2 cellular contexts compared by ENCODE assay signal in genomic region chr17:34980681-34981537, GRCh38.
TF ChIP-seq lines count a peak whose summit lies in the region.

No MANE protein-coding gene starts in this region.

TF ChIP-seq in GM12891, 5 proteins besides CTCF, POLR2A, EP300 and RAD21:
- peak; percentile 10; the same call in 1 of the 2 replicates for TF ChIP-seq SPI1 (IDR thresholded peaks at IDR 0.05; ENCODE audit: low read depth, low read length)
- peak; percentile 32; the same call in 1 of the 2 replicates for TF ChIP-seq POLR2AphosphoS5 (IDR thresholded peaks at IDR 0.05; ENCODE audit: low read depth, low read length)
- no peak for TF ChIP-seq PAX5 (IDR thresholded peaks at IDR 0.05; ENCODE audit: insufficient read depth, low read length, severe bottlenecking)
TF ChIP-seq in GM12891: peak in this region for 2.

TF ChIP-seq in GM12878, 131 proteins besides CTCF, POLR2A, EP300 and RAD21:
- peak in 1 of 2 experiments; percentile 51; a peak in 1 of 3 replicates for TF ChIP-seq EGR1 (IDR thresholded peaks at IDR 0.05; ENCODE audit: borderline replicate concordance in 1 of 2, low read depth in 2 of 2, low read length in 2 of 2)
- TF ChIP-seq ATF7 (IDR thresholded peaks at IDR 0.05; ENCODE audit: low read depth), result no peak
- TF ChIP-seq BACH1 (IDR thresholded peaks at IDR 0.05; ENCODE audit: borderline replicate concordance), result peak; percentile 77
- peak; percentile 66; the same call in 1 of the 2 replicates for TF ChIP-seq NBN (IDR thresholded peaks at IDR 0.05)
- TF ChIP-seq ZNF207 (IDR thresholded peaks at IDR 0.05; ENCODE audit: borderline replicate concordance), result no peak; the same call in 1 of the 2 replicates
- 0 out of 2 replicates have a peak, but pooled peaks have one; percentile 38 for TF ChIP-seq NR2C1 (IDR thresholded peaks at IDR 0.05)
- TF ChIP-seq ATF3 (IDR thresholded peaks at IDR 0.05; ENCODE audit: borderline replicate concordance, extremely low read depth, low read depth, low read length), result no peak
- no peak for TF ChIP-seq SUZ12 (IDR thresholded peaks at IDR 0.05; ENCODE audit: unreplicated experiment)
- 0 out of 2 replicates have a peak, but pooled peaks have one; percentile 49 for TF ChIP-seq CBX5 (IDR thresholded peaks at IDR 0.05; ENCODE audit: low read depth)
- TF ChIP-seq TAF1 (IDR thresholded peaks at IDR 0.05; ENCODE audit: borderline replicate concordance, low read depth, low read length), result peak; percentile 64; the same call in 1 of the 2 replicates
- TF ChIP-seq CREM (IDR thresholded peaks at IDR 0.05; ENCODE audit: low read depth), result peak; percentile 32
- TF ChIP-seq TARDBP (IDR thresholded peaks at IDR 0.05; ENCODE audit: borderline replicate concordance), result no peak
- 0 out of 2 replicates have a peak, but pooled peaks have one; percentile 29 for TF ChIP-seq RCOR1 (conservative IDR thresholded peaks at IDR 0.05; ENCODE audit: low read depth, low read length)
- TF ChIP-seq ZNF687 (IDR thresholded peaks at IDR 0.05), result 0 out of 2 replicates have a peak, but pooled peaks have one; percentile 34
- 0 out of 2 replicates have a peak, but pooled peaks have one; percentile 47 for TF ChIP-seq ZNF217 (IDR thresholded peaks at IDR 0.05)
- peak; percentile 63; the same call in 1 of the 2 replicates for TF ChIP-seq NR2F1 (conservative IDR thresholded peaks at IDR 0.05)
- TF ChIP-seq RELB (IDR thresholded peaks at IDR 0.05; ENCODE audit: low read depth), result peak; percentile 39
- TF ChIP-seq HDGF (IDR thresholded peaks at IDR 0.05), result 0 out of 2 replicates have a peak, but pooled peaks have one; percentile 53
- TF ChIP-seq IKZF2 (IDR thresholded peaks at IDR 0.05), result peak in 1 of 2 experiments; percentile 64; a peak in 1 of 4 replicates
- TF ChIP-seq MYC (IDR thresholded peaks at IDR 0.05; ENCODE audit: insufficient read depth, insufficient read length, insufficient replicate concordance, low read length, severe bottlenecking), result peak; percentile 19
- peak; percentile 12 for TF ChIP-seq RUNX3 (IDR thresholded peaks at IDR 0.05; ENCODE audit: low read length)
- TF ChIP-seq HDAC2 (IDR thresholded peaks at IDR 0.05), result no peak
- peak; percentile 79 for TF ChIP-seq POLR2AphosphoS5 (IDR thresholded peaks at IDR 0.05; ENCODE audit: low read length)
- TF ChIP-seq LARP7 (IDR thresholded peaks at IDR 0.05), result 0 out of 2 replicates have a peak, but pooled peaks have one; percentile 85
- TF ChIP-seq BCLAF1 (IDR thresholded peaks at IDR 0.05), result peak; percentile 56; the same call in 1 of the 2 replicates
- peak; percentile 82; the same call in 1 of the 2 replicates for TF ChIP-seq DPF2 (IDR thresholded peaks at IDR 0.05)
- TF ChIP-seq MEF2B (IDR thresholded peaks at IDR 0.05; ENCODE audit: partially characterized antibody, poor library complexity, severe bottlenecking), result peak; percentile 54
- peak; percentile 26; the same call in 1 of the 2 replicates for TF ChIP-seq MXI1 (IDR thresholded peaks at IDR 0.05; ENCODE audit: low read depth, low read length)
- TF ChIP-seq SIN3A (IDR thresholded peaks at IDR 0.05; ENCODE audit: low read depth, low read length), result peak; percentile 10; the same call in 1 of the 2 replicates
- peak; percentile 39 for TF ChIP-seq SP1 (IDR thresholded peaks at IDR 0.05; ENCODE audit: low read depth, low read length)
- 0 out of 2 replicates have a peak, but pooled peaks have one; percentile 45 for TF ChIP-seq EED (IDR thresholded peaks at IDR 0.05; ENCODE audit: low read depth)
- peak; percentile 36; the same call in 1 of the 2 replicates for TF ChIP-seq RB1 (IDR thresholded peaks at IDR 0.05; ENCODE audit: borderline replicate concordance)
- TF ChIP-seq NKRF (conservative IDR thresholded peaks at IDR 0.05), result peak; percentile 81
- no peak for TF ChIP-seq MEF2A (IDR thresholded peaks at IDR 0.05; ENCODE audit: insufficient read depth, low read depth, low read length)
- TF ChIP-seq IKZF1 (conservative IDR thresholded peaks at IDR 0.05), result peak; percentile 91
- TF ChIP-seq HDAC6 (IDR thresholded peaks at IDR 0.05; ENCODE audit: unreplicated experiment), result no peak
- 0 out of 2 replicates have a peak, but pooled peaks have one; percentile 59 for TF ChIP-seq SMARCA5 (IDR thresholded peaks at IDR 0.05)
- no peak for TF ChIP-seq EZH2 (IDR thresholded peaks at IDR 0.05; ENCODE audit: borderline replicate concordance, control insufficient read depth, low read depth, low read length)
- 0 out of 2 replicates have a peak, but pooled peaks have one; percentile 3 for TF ChIP-seq ZBTB11 (CRISPR knock-in tag; IDR thresholded peaks at IDR 0.05)
- peak; percentile 42 for TF ChIP-seq MLLT1 (IDR thresholded peaks at IDR 0.05)
- peak in 1 of 2 experiments; percentile 61; a peak in 1 of 4 replicates for TF ChIP-seq BHLHE40 (IDR thresholded peaks at IDR 0.05; ENCODE audit: borderline replicate concordance in 1 of 2, low read depth in 2 of 2, low read length in 1 of 2)
- TF ChIP-seq CREB1 (IDR thresholded peaks at IDR 0.05; ENCODE audit: low read depth), result peak; percentile 67
- peak; percentile 23; the same call in 1 of the 2 replicates for TF ChIP-seq SMC3 (IDR thresholded peaks at IDR 0.05; ENCODE audit: borderline replicate concordance, low read length)
- peak; percentile 12; the same call in 1 of the 2 replicates for TF ChIP-seq SPI1 (IDR thresholded peaks at IDR 0.05; ENCODE audit: borderline replicate concordance, insufficient read depth, low read depth, low read length)
- TF ChIP-seq GATAD2B (conservative IDR thresholded peaks at IDR 0.05; ENCODE audit: low read depth), result peak; percentile 95; the same call in 1 of the 2 replicates
